14 cellular contexts compared by ENCODE assay signal in genomic region chr4:145041378-145041777, GRCh38. TPM values are rescaled to one million over a fixed set of nuclear protein-coding genes. Genes with fewer than 3 reads are reported as not detected.
A peak's percentile ranks its signal among the peaks of the same experiment; 100 is the strongest.
DNase-seq lines count a peak whose midpoint lies in the region; ATAC-seq, FAIRE-seq and TF ChIP-seq lines count a peak whose summit lies in the region.
"Had no signal": no experiment of that assay in that cellular context is flagged by ENCODE, and none has a peak within 500 bp of the region (broad histone marks: within the 10 kb centered on the region; RNA-seq: fewer than 3 reads in every experiment).

No MANE protein-coding gene starts in this region.

- peaks cover 9% of the 10 kb centered on the region for H3K4me1 Mint-ChIP-seq in activated B cell treated with CpG ODN at 0.5 μM for 24 hours

- no peak for TF ChIP-seq POLR2A in GM12892 (IDR thresholded peaks at IDR 0.05; ENCODE audit: low read depth, low read length)

- DNase-seq in GM12892 (ENCODE audit: insufficient read length), result no peak
- no peak for DNase-seq in activated B cell treated with CpG ODN at 0.5 μM for 24 hours
- DNase-seq in omental fat pad (ENCODE audit: low spot score), result no peak
- DNase-seq in foreskin keratinocyte, result no peak
- no peak for DNase-seq in NCI-H2171 (lab: John Stamatoyannopoulos, UW)
- no peak for DNase-seq in stimulated activated CD4-positive, alpha-beta T cell treated with anti-CD3 and anti-CD28 coated beads, Interleukin-4, amount 100 ng/mL, for 1 hour
- DNase-seq: activated T-cell treated with anti-CD3 and anti-CD28 coated beads for 4 hours; NK-92 treated with Interleukin-12 subunit alpha and Interleukin-12 subunit beta, amount 100 ng/mL, for 24 hours had no signal

- no peaks in the 10 kb centered on the region for H3K27me3 ChIP-seq in foreskin keratinocyte

- peaks cover 11% of the 10 kb centered on the region for H3K36me3 Mint-ChIP-seq in activated B cell treated with CpG ODN at 0.5 μM for 24 hours (ENCODE audit: low read depth)

- H3K27ac Mint-ChIP-seq in activated B cell treated with CpG ODN at 0.5 μM for 24 hours, result no peak overlapping the region

- no peaks in the 10 kb centered on the region for H3K9me3 Mint-ChIP-seq in activated B cell treated with CpG ODN at 0.5 μM for 24 hours

- FAIRE-seq in GM12892 (lab: Jason Lieb, UNC), result peak; percentile 84
- FAIRE-seq: islet of Langerhans had no signal

- H3K4me1 ChIP-seq in foreskin keratinocyte, result peaks cover 5% of the 10 kb centered on the region
- H3K4me1 ChIP-seq: HAP-1 had no signal

- ATAC-seq in GM21447 (IDR thresholded peaks at IDR 0.05; ENCODE audit: unreplicated experiment) (peak; percentile 96), HG03280 (IDR thresholded peaks at IDR 0.05; ENCODE audit: unreplicated experiment) (peak; percentile 89), activated B cell treated with CpG ODN at 0.5 μM for 24 hours (ENCODE audit: low read depth) (peak; percentile 65), omental fat pad (ENCODE audit: low FRiP score) (no peak), foreskin keratinocyte (no peak)
- ATAC-seq: sciatic nerve had no signal

- no peak overlapping the region for H3K27ac ChIP-seq in foreskin keratinocyte
- H3K27ac ChIP-seq: C4-2B had no signal

- POLR2A ChIA-PET in activated B cell treated with CpG ODN at 0.5 μM for 24 hours (lab: Charles Lee), result no interaction called here

- intact Hi-C loops in activated B cell treated with CpG ODN at 0.5 μM for 24 hours (cut with micrococcal nuclease), result no loop called here

- CTCF ChIA-PET in activated B cell treated with CpG ODN at 0.5 μM for 24 hours (lab: Charles Lee), result no interaction called here

- TF ChIP-seq CTCF in activated B cell treated with CpG ODN at 0.5 μM for 24 hours (IDR thresholded peaks at IDR 0.05), result no peak
- TF ChIP-seq CTCF in omental fat pad (IDR thresholded peaks at IDR 0.05), result no peak
- TF ChIP-seq CTCF in foreskin keratinocyte (conservative IDR thresholded peaks at IDR 0.05), result no peak

- H3K4me3 Mint-ChIP-seq in activated B cell treated with CpG ODN at 0.5 μM for 24 hours, result no peak overlapping the region

- H3K27me3 Mint-ChIP-seq in activated B cell treated with CpG ODN at 0.5 μM for 24 hours, result no peaks in the 10 kb centered on the region

RNA-seq across cellular contexts. Expression of gene ANAPC10, which starts 56.6 kb away (rescaled TPM):
- 24.8 TPM for polyA plus RNA-seq in GM12892 (2012; ENCODE audit: missing spikeins)
- total RNA-seq in activated B cell treated with CpG ODN at 0.5 μM for 24 hours, result 18.2 and 21.8 TPM in 2 replicates
- 10 to 100 TPM; 19.2 to 44.6 (median 21.9) TPM for total RNA-seq in omental fat pad
- total RNA-seq in foreskin keratinocyte, result 22.8 and 23.5 TPM in 2 replicates
- 20.2 and 25.4 TPM in 2 replicates for polyA plus RNA-seq in foreskin keratinocyte

RNA-seq across cellular contexts. Expression of gene ABCE1, which starts 56.7 kb away (rescaled TPM):
- polyA plus RNA-seq in GM12892 (2012; ENCODE audit: missing spikeins), result 76.8 TPM
- total RNA-seq in activated B cell treated with CpG ODN at 0.5 μM for 24 hours, result 75.5 and 81.6 TPM in 2 replicates
- 100 to 1,000 TPM in 1 of 4 donors, 10 to 100 TPM in 3; 64.0 to 165 (median 82.4) TPM for total RNA-seq in omental fat pad
- total RNA-seq in foreskin keratinocyte, result 116 and 127 TPM in 2 replicates
- polyA plus RNA-seq in foreskin keratinocyte, result 33.7 and 43.4 TPM in 2 replicates

Comparison
In these comparisons a context has a peak if more than half of its experiments do, and no peak if none do; other contexts are left out.
1. ATAC-seq: peak in GM21447 (single experiment), HG03280 (single experiment) and activated B cell treated with CpG ODN at 0.5 μM for 24 hours (single experiment); none in omental fat pad (single experiment) and foreskin keratinocyte (single experiment).